34 cellular contexts compared by ENCODE assay signal in the genomic region with DNA sequence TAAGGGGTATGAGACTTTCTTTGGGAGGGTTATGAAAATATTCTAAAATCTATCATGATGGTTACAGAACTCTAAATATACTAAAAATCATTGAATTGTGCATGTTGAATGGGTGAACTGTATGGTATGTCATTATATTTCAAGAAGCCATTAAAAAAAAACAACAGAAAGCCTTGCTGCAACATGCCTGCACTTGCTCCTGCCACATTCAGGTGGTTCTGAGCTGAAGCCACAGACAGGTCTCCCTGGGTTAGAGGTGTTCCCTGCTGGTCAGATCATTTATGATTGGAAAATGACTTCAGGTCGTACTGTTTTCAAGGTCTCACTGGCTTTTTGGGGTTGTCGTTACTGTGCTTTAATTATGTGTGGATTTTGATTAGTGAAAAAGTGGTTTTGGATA. TPM values are rescaled to one million over a fixed set of nuclear protein-coding genes. Genes with fewer than 3 reads are reported as not detected.
"Had no signal": no experiment of that assay in that cellular context is flagged by ENCODE, and none has a peak within 500 bp of the region (broad histone marks: within the 10 kb centered on the region; RNA-seq: fewer than 3 reads in every experiment).

No MANE protein-coding gene starts in this region.

- ATAC-seq: activated CD4-positive, CD25-positive, alpha-beta regulatory T cell treated with anti-CD3 and anti-CD28 coated beads, Interleukin-2, amount 50 U/mL, for 24 hours; effector memory CD8-positive, alpha-beta T cell; esophagus mucosa; heart right ventricle; naive thymus-derived CD4-positive, alpha-beta T cell; pancreas; stimulated activated effector memory CD8-positive, alpha-beta T cell treated with anti-CD3 and anti-CD28 coated beads, Interleukin-12 subunit alpha, Interleukin-12 subunit beta, amount 100 ng/mL, for 72 hours had no signal

- H3K4me1 Mint-ChIP-seq: activated CD4-positive, alpha-beta memory T cell treated with anti-CD3 and anti-CD28 coated beads, Interleukin-2, amount 10 ng/mL, durations not matched to agents 7 days and 5 days; activated naive CD4-positive, alpha-beta T cell treated with anti-CD3 and anti-CD28 coated beads, Interleukin-2, amount 10 ng/mL, durations not matched to agents 7 days and 5 days had no signal

- H3K27ac ChIP-seq: ascending aorta, heart right ventricle, pancreas, prostate gland, sigmoid colon, thoracic aorta, vagina, WERI-Rb-1 had no signal

- H3K27me3 Mint-ChIP-seq: activated CD4-positive, alpha-beta memory T cell treated with anti-CD3 and anti-CD28 coated beads, Interleukin-2, amount 10 ng/mL, durations not matched to agents 7 days and 5 days; activated naive CD8-positive, alpha-beta T cell treated with anti-CD3 and anti-CD28 coated beads, Interleukin-2, amount 10 ng/mL, durations not matched to agents 7 days and 5 days; activated T-cell treated with anti-CD3 and anti-CD28 coated beads, Interleukin-2, amount 50 U/mL, for 24 hours; stimulated activated naive CD8-positive, alpha-beta T cell treated with anti-CD3 and anti-CD28 coated beads, Interleukin-15, Interleukin-2, amounts not matched to agents 100 ng/mL and 50 ng/mL, for 24 hours had no signal

- H3K9me3 Mint-ChIP-seq: activated CD4-positive, alpha-beta memory T cell treated with anti-CD3 and anti-CD28 coated beads, Interleukin-2, amount 10 ng/mL, durations not matched to agents 7 days and 5 days; activated naive CD4-positive, alpha-beta T cell treated with anti-CD3 and anti-CD28 coated beads, Interleukin-2, amount 10 ng/mL, durations not matched to agents 7 days and 5 days; activated naive CD8-positive, alpha-beta T cell treated with anti-CD3 and anti-CD28 coated beads, Interleukin-2, amount 10 ng/mL, durations not matched to agents 7 days and 5 days; activated T-cell treated with anti-CD3 and anti-CD28 coated beads, Interleukin-2, amount 50 U/mL, for 24 hours; brain; effector memory CD8-positive, alpha-beta T cell; stimulated activated effector memory CD8-positive, alpha-beta T cell treated with anti-CD3 and anti-CD28 coated beads, Interleukin-12 subunit alpha, Interleukin-12 subunit beta, amount 100 ng/mL, for 72 hours; stimulated activated naive CD8-positive, alpha-beta T cell treated with anti-CD3 and anti-CD28 coated beads, Interleukin-15, Interleukin-2, amounts not matched to agents 100 ng/mL and 50 ng/mL, for 24 hours; T-helper 1 cell treated with Interleukin-12 subunit alpha and Interleukin-12 subunit beta and Interleukin-4 antibody, amounts not matched to agents 30 μg/mL and 1 μg/mL, for 36 hours had no signal

- H3K27me3 ChIP-seq: ascending aorta, heart right ventricle, pancreas, sigmoid colon, vagina had no signal

- H3K4me3 Mint-ChIP-seq: activated CD4-positive, alpha-beta memory T cell treated with anti-CD3 and anti-CD28 coated beads, Interleukin-2, amount 10 ng/mL, durations not matched to agents 7 days and 5 days; activated naive CD4-positive, alpha-beta T cell treated with anti-CD3 and anti-CD28 coated beads, Interleukin-2, amount 10 ng/mL, durations not matched to agents 7 days and 5 days; activated naive CD8-positive, alpha-beta T cell treated with anti-CD3 and anti-CD28 coated beads, Interleukin-2, amount 10 ng/mL, durations not matched to agents 7 days and 5 days; activated T-cell treated with anti-CD3 and anti-CD28 coated beads, Interleukin-2, amount 50 U/mL, for 24 hours; brain; effector memory CD8-positive, alpha-beta T cell; naive thymus-derived CD4-positive, alpha-beta T cell; stimulated activated effector memory CD8-positive, alpha-beta T cell treated with anti-CD3 and anti-CD28 coated beads, Interleukin-12 subunit alpha, Interleukin-12 subunit beta, amount 100 ng/mL, for 72 hours; stimulated activated naive CD8-positive, alpha-beta T cell treated with anti-CD3 and anti-CD28 coated beads, Interleukin-15, Interleukin-2, amounts not matched to agents 100 ng/mL and 50 ng/mL, for 24 hours; T-helper 1 cell treated with Interleukin-12 subunit alpha and Interleukin-12 subunit beta and Interleukin-4 antibody, amounts not matched to agents 30 μg/mL and 1 μg/mL, for 36 hours had no signal

- DNase-seq: activated CD4-positive, alpha-beta memory T cell treated with anti-CD3 and anti-CD28 coated beads, Interleukin-2, amount 10 ng/mL, durations not matched to agents 7 days and 5 days; activated CD4-positive, alpha-beta T cell treated with anti-CD3 and anti-CD28 coated beads for 48 hours; activated CD8-positive, alpha-beta memory T cell treated with anti-CD3 and anti-CD28 coated beads, Interleukin-2, amount 50 U/mL, for 48 hours; activated gamma-delta T cell; activated naive CD4-positive, alpha-beta T cell treated with anti-CD3 and anti-CD28 coated beads, Interleukin-2, amount 10 ng/mL, durations not matched to agents 7 days and 5 days; activated naive CD8-positive, alpha-beta T cell treated with anti-CD3 and anti-CD28 coated beads, Interleukin-2, amount 10 ng/mL, durations not matched to agents 7 days and 5 days; activated T-cell treated with anti-CD3 and anti-CD28 coated beads, Interleukin-2, amount 50 U/mL, for 24 hours; caudate nucleus; cortex of kidney; effector memory CD8-positive, alpha-beta T cell; foreskin fibroblast; heart right ventricle; midbrain; naive thymus-derived CD4-positive, alpha-beta T cell; nucleus accumbens; pancreas; sigmoid colon; small intestine; stimulated activated CD4-positive, alpha-beta T cell treated with anti-CD3 and anti-CD28 coated beads, Interleukin-4, amount 100 ng/mL, for 24 hours; T-helper 9 cell; trophoblast cell; WERI-Rb-1 had no signal

- H3K36me3 Mint-ChIP-seq: activated naive CD4-positive, alpha-beta T cell treated with anti-CD3 and anti-CD28 coated beads, Interleukin-2, amount 10 ng/mL, durations not matched to agents 7 days and 5 days; brain; stimulated activated effector memory CD8-positive, alpha-beta T cell treated with anti-CD3 and anti-CD28 coated beads, Interleukin-12 subunit alpha, Interleukin-12 subunit beta, amount 100 ng/mL, for 72 hours had no signal

- H3K4me3 ChIP-seq: ascending aorta, heart right ventricle, pancreas, prostate gland, sigmoid colon, thoracic aorta, vagina had no signal

- H3K27ac Mint-ChIP-seq: activated CD4-positive, alpha-beta memory T cell treated with anti-CD3 and anti-CD28 coated beads, Interleukin-2, amount 10 ng/mL, durations not matched to agents 7 days and 5 days; activated naive CD4-positive, alpha-beta T cell treated with anti-CD3 and anti-CD28 coated beads, Interleukin-2, amount 10 ng/mL, durations not matched to agents 7 days and 5 days; activated naive CD8-positive, alpha-beta T cell treated with anti-CD3 and anti-CD28 coated beads, Interleukin-2, amount 10 ng/mL, durations not matched to agents 7 days and 5 days; activated T-cell treated with anti-CD3 and anti-CD28 coated beads, Interleukin-2, amount 50 U/mL, for 24 hours; brain; naive thymus-derived CD4-positive, alpha-beta T cell; stimulated activated effector memory CD8-positive, alpha-beta T cell treated with anti-CD3 and anti-CD28 coated beads, Interleukin-12 subunit alpha, Interleukin-12 subunit beta, amount 100 ng/mL, for 72 hours; stimulated activated naive CD8-positive, alpha-beta T cell treated with anti-CD3 and anti-CD28 coated beads, Interleukin-15, Interleukin-2, amounts not matched to agents 100 ng/mL and 50 ng/mL, for 24 hours; T-helper 1 cell treated with Interleukin-12 subunit alpha and Interleukin-12 subunit beta and Interleukin-4 antibody, amounts not matched to agents 30 μg/mL and 1 μg/mL, for 36 hours had no signal

- H3K36me3 ChIP-seq: vagina, WERI-Rb-1 had no signal

- H3K9me3 ChIP-seq: ascending aorta, heart right ventricle, pancreas, prostate gland, sigmoid colon, thoracic aorta, vagina had no signal

- H3K4me1 ChIP-seq: ascending aorta, pancreas, sigmoid colon, vagina had no signal

- FAIRE-seq: pancreas, small intestine, TTC549 had no signal

RNA-seq across cellular contexts. Expression of gene GMPR, which starts 13.3 kb away (rescaled TPM):
- polyA plus RNA-seq: neural cell had no signal
